2 cellular contexts compared by ENCODE assay signal in genomic region chr15:78049691-78050440, GRCh38.
A peak's percentile ranks its signal among the peaks of the same experiment; 100 is the strongest.
TF ChIP-seq lines count a peak whose summit lies in the region.

No MANE protein-coding gene starts in this region.

TF ChIP-seq in GM12878, 131 proteins besides CTCF, POLR2A, EP300 and RAD21 (continued from another document and continues in another):
- TF ChIP-seq BCLAF1 (IDR thresholded peaks at IDR 0.05), result no peak
- TF ChIP-seq ZBED1 (IDR thresholded peaks at IDR 0.05; ENCODE audit: borderline replicate concordance), result no peak
- no peak for TF ChIP-seq E2F8 (IDR thresholded peaks at IDR 0.05; ENCODE audit: low read depth, partially characterized antibody)
- TF ChIP-seq SMAD1 (IDR thresholded peaks at IDR 0.05; ENCODE audit: low read depth, partially characterized antibody), result no peak
- no peak for TF ChIP-seq PAX8 (IDR thresholded peaks at IDR 0.05)
- TF ChIP-seq NR2F1 (conservative IDR thresholded peaks at IDR 0.05), result no peak
- TF ChIP-seq, protein P1, sequence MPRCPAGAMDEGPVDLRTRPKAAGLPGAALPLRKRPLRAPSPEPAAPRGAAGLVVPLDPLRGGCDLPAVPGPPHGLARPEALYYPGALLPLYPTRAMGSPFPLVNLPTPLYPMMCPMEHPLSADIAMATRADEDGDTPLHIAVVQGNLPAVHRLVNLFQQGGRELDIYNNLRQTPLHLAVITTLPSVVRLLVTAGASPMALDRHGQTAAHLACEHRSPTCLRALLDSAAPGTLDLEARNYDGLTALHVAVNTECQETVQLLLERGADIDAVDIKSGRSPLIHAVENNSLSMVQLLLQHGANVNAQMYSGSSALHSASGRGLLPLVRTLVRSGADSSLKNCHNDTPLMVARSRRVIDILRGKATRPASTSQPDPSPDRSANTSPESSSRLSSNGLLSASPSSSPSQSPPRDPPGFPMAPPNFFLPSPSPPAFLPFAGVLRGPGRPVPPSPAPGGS (IDR thresholded peaks at IDR 0.05; ENCODE audit: borderline replicate concordance, insufficient read depth, low read depth, low read length, poor library complexity, severe bottlenecking), result no peak
- no peak for TF ChIP-seq PRDM15 (CRISPR knock-in tag; IDR thresholded peaks at IDR 0.05)
- TF ChIP-seq TBL1XR1 (IDR thresholded peaks at IDR 0.05; ENCODE audit: low read depth, low read length), result 0 out of 2 replicates have a peak, but pooled peaks have one; percentile 28
- TF ChIP-seq MTA2 (IDR thresholded peaks at IDR 0.05; ENCODE audit: low read depth), result peak; percentile 76

TF ChIP-seq in WTC11, 78 proteins besides CTCF, POLR2A, EP300 and RAD21 (continued from another document):
- TF ChIP-seq AFF4 (CRISPR knock-in tag; IDR thresholded peaks at IDR 0.05; ENCODE audit: borderline replicate concordance), result no peak
- no peak for TF ChIP-seq ATF2 (CRISPR knock-in tag; IDR thresholded peaks at IDR 0.05; ENCODE audit: borderline replicate concordance, low read depth)
